ENCODE assay signal across 17 cellular contexts in genomic region chr16:14733233-14733632, GRCh38. TPM values are rescaled to one million over a fixed set of nuclear protein-coding genes. Genes with fewer than 3 reads are reported as not detected.
"Had no signal": no experiment of that assay in that cellular context is flagged by ENCODE, and none has a peak within 500 bp of the region (broad histone marks: within the 10 kb centered on the region; RNA-seq: fewer than 3 reads in every experiment).

No MANE protein-coding gene starts in this region.

RNA-seq across cellular contexts. Expression of gene NPIPA2, which starts 9.1 kb away (rescaled TPM):
- polyA plus RNA-seq: naive thymus-derived CD8-positive, alpha-beta T cell had no signal

RNA-seq across cellular contexts. Expression of gene NPIPA3, which starts 30.0 kb away (rescaled TPM):
- polyA plus RNA-seq: hepatocyte had no signal

RNA-seq across cellular contexts. Expression of gene PLA2G10, which starts 39.1 kb away (rescaled TPM):
- total RNA-seq: heart right ventricle; kidney epithelial cell; left lobe of liver; liver; lung microvascular endothelial cell; mesenteric fat pad; naive thymus-derived CD8-positive, alpha-beta T cell; neural crest cell; osteoblast; posterior vena cava; psoas muscle; sigmoid colon; spleen; suprapubic skin; thoracic aorta; uterus had no signal
- polyA plus RNA-seq: liver; naive thymus-derived CD8-positive, alpha-beta T cell; psoas muscle had no signal
